ENCODE assay signal across 7 cellular contexts in the genomic region with DNA sequence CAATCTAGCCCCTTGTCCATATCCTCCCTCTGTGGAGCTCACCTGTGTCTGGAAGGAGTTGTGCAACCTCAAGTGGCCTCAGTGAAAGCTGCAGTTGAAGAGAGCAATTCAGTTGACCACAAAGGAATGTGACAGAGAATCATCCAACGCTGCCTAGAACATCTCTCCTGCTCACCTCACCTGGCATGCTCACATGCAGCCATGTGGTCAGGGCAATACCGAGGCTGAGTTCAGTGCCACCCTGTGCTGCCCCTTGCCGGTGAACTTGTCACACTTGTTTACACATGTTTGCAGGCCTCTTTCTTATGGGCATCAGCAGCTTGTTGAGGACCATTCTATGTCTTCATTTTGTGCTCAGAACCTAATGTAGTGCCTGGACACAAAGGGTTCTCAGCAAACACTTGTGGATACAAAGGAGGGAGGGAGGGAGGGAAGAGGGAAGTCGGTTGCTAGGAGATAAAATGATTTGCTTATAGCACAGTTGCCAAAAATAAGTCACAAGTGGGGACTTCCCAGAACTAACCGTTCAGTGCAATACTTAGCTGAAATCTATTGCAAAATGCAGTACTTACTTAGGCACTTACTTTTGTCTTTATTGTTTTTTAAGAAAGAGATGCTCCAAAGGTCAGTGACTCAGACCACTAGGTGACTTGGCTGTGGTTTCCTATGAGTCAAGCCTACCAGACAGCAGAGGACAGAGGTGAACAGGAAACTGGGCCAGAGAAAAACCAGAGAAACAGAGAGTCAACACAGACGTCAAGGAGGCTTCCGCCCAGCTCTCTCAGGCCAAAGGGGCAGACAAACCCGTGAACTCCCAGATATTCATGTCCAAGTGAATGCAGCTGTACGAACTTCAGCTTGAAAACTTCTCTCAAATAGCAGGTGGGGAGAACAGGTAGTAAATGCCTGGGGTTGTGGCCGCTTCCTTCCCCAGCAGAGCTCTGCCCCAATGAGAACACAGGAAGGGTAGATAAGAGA.
DNase-seq lines count a peak whose midpoint lies in the region; ATAC-seq, FAIRE-seq and TF ChIP-seq lines count a peak whose summit lies in the region.

No MANE protein-coding gene starts in this region.

- no peaks in the 10 kb centered on the region for H3K9me1 ChIP-seq in endothelial cell of umbilical vein (replicated peaks; ENCODE audit: control insufficient read depth, extremely low read depth, insufficient read depth, low read length)

- BruUV-seq in endothelial cell of umbilical vein (replicated peaks; lab: Mats Ljungman, UMichigan) = TSS peak; percentile 51

- POLR2A ChIA-PET in endothelial cell of umbilical vein (lab: Charles Lee) = interaction anchor here (1.2 to 2.9 kb wide), 3 partner anchors 94 to 229 kb away, joined by 3 to 8 read pairs (median 5); a partner anchor contains a TSS
- POLR2A ChIA-PET in naive thymus-derived CD4-positive, alpha-beta T cell (lab: Charles Lee) = no interaction called here

- no peaks in the 10 kb centered on the region for H3K36me3 ChIP-seq in SJSA1
- no peaks in the 10 kb centered on the region for H3K36me3 ChIP-seq in endothelial cell of umbilical vein (ENCODE audit: control insufficient read depth in 2 of 2, extremely low read depth in 1 of 2, insufficient read depth in 2 of 2, low read length in 2 of 2)
- no peaks in the 10 kb centered on the region for H3K36me3 ChIP-seq in naive thymus-derived CD4-positive, alpha-beta T cell (ENCODE audit: control insufficient read depth in 2 of 3, insufficient read depth in 3 of 3, low read length in 3 of 3)

- ATAC-seq in GM21515 (IDR thresholded peaks at IDR 0.05; ENCODE audit: unreplicated experiment) = peak; percentile 95
- ATAC-seq in naive thymus-derived CD4-positive, alpha-beta T cell = peak; percentile 89

- peak overlapping the region; percentile 76 for H3K9ac ChIP-seq in endothelial cell of umbilical vein (replicated peaks; ENCODE audit: extremely low read depth, insufficient read depth, low read length)

- H3K79me2 ChIP-seq in endothelial cell of umbilical vein (ENCODE audit: control insufficient read depth, insufficient read depth, low read length) = no peaks in the 10 kb centered on the region

- TF ChIP-seq POLR2A in endothelial cell of umbilical vein (IDR thresholded peaks at IDR 0.05; ENCODE audit: low read depth, low read length) = peak; percentile 31

- H3K27me3 Mint-ChIP-seq in naive thymus-derived CD4-positive, alpha-beta T cell = peaks cover 2 to 34% (median 19%) of the 10 kb centered on the region in 5 donors

- no peaks in the 10 kb centered on the region for H4K20me1 ChIP-seq in endothelial cell of umbilical vein (replicated peaks; ENCODE audit: control insufficient read depth, extremely low read depth, insufficient read depth, low read length)

- H3K36me3 Mint-ChIP-seq in naive thymus-derived CD4-positive, alpha-beta T cell = peaks cover 0 to 7% (median 0%) of the 10 kb centered on the region in 5 donors

- H2AFZ ChIP-seq in endothelial cell of umbilical vein (ENCODE audit: low read depth, low read length) = no peak overlapping the region

- intact Hi-C loops in endothelial cell of umbilical vein (cut with micrococcal nuclease) = loop anchor here (1.0 to 10.0 kb wide), 13 partner anchors 93 to 1217 kb away; a partner anchor contains a TSS
- intact Hi-C loops in naive thymus-derived CD4-positive, alpha-beta T cell (cut with micrococcal nuclease) = loop anchor here in 1 of 2 donors (1.0 to 5.0 kb wide), 2 partner anchors 9 to 231 kb away; no protein-coding TSS in a partner anchor

- H3K4me3 ChIP-seq in SJSA1 (no peak overlapping the region), endothelial cell of umbilical vein (replicated peaks in 1 of 3; ENCODE audit: insufficient read depth in 1 of 3, low read depth in 1 of 3, low read length in 3 of 3) (no peak overlapping the region)
- H3K4me3 ChIP-seq in naive thymus-derived CD4-positive, alpha-beta T cell (ENCODE audit: low read length) = no peak overlapping the region

- H3K9me3 ChIP-seq in SJSA1 (replicated peaks) = no peaks in the 10 kb centered on the region
- H3K9me3 ChIP-seq in endothelial cell of umbilical vein (replicated peaks; ENCODE audit: control insufficient read depth, insufficient read depth, low read length) = no peaks in the 10 kb centered on the region
- no peaks in the 10 kb centered on the region for H3K9me3 ChIP-seq in naive thymus-derived CD4-positive, alpha-beta T cell (ENCODE audit: control insufficient read depth in 2 of 3, low read length in 3 of 3)

- peak overlapping the region; percentile 39 for H3K4me2 ChIP-seq in endothelial cell of umbilical vein (ENCODE audit: insufficient read depth, low read length)

- FAIRE-seq in endothelial cell of umbilical vein (lab: Jason Lieb, UNC) = peak; percentile 97

- TF ChIP-seq CTCF in GM10266 (IDR thresholded peaks at IDR 0.05; ENCODE audit: control insufficient read depth, insufficient read depth, low read depth, missing control alignments) (peak; percentile 32), endothelial cell of umbilical vein (IDR thresholded peaks at IDR 0.05; ENCODE audit: extremely low read depth in 1 of 2, insufficient read depth in 1 of 2, low read depth in 1 of 2, low read length in 2 of 2) (no peak)

- peak overlapping the region in 1 of 9 donors; percentile 92 for H3K27ac Mint-ChIP-seq in naive thymus-derived CD4-positive, alpha-beta T cell

- H3K27ac ChIP-seq in SJSA1 = peak overlapping the region; percentile 87
- H3K27ac ChIP-seq in endothelial cell of umbilical vein (ENCODE audit: insufficient read depth, low read depth, low read length) = peak overlapping the region; percentile 91
- no peak overlapping the region for H3K27ac ChIP-seq in naive thymus-derived CD4-positive, alpha-beta T cell (ENCODE audit: low read depth, low read length)

- DNase-seq in GM10266 (ENCODE audit: extremely low spot score) = peak; percentile 71
- DNase-seq in HS-5 (ENCODE audit: low read depth) = peak; percentile 95
- DNase-seq in SJSA1 (ENCODE audit: low read depth in 1 of 2, low spot score in 2 of 2) = peak; percentile 82 to 92
- DNase-seq in endothelial cell of umbilical vein (ENCODE audit: low read depth, low spot score) = peak; percentile 99
- peak in 1 of 9 donors; percentile 54 for DNase-seq in naive thymus-derived CD4-positive, alpha-beta T cell
- DNase-seq in middle frontal gyrus (ENCODE audit: extremely low spot score, low spot score) = no peak

- peak overlapping the region in 1 of 10 donors; percentile 74 for H3K4me3 Mint-ChIP-seq in naive thymus-derived CD4-positive, alpha-beta T cell

- H3K27me3 ChIP-seq in SJSA1 (replicated peaks) = no peaks in the 10 kb centered on the region
- no peaks in the 10 kb centered on the region for H3K27me3 ChIP-seq in endothelial cell of umbilical vein (ENCODE audit: control insufficient read depth in 2 of 2, insufficient read depth in 2 of 2, low read length in 2 of 2)
- no peaks in the 10 kb centered on the region for H3K27me3 ChIP-seq in naive thymus-derived CD4-positive, alpha-beta T cell (ENCODE audit: control insufficient read depth in 2 of 2, insufficient read depth in 2 of 2, low read length in 2 of 2)

- dilution Hi-C loops in endothelial cell of umbilical vein (cut with MboI; ENCODE audit: extremely low pct_ligation_motif_present, low sequenced_read_pairs) = no loop called here

- peaks cover 0 to 10% (median 2%) of the 10 kb centered on the region in 11 donors for H3K9me3 Mint-ChIP-seq in naive thymus-derived CD4-positive, alpha-beta T cell

- CTCF ChIA-PET in endothelial cell of umbilical vein (lab: Charles Lee) = interaction anchor here (0.9 to 1.3 kb wide), 3 partner anchors 49 to 228 kb away, joined by 3 to 4 read pairs (median 3); a partner anchor contains a TSS
- CTCF ChIA-PET in naive thymus-derived CD4-positive, alpha-beta T cell (lab: Charles Lee) = no interaction called here

- H3K4me1 Mint-ChIP-seq in naive thymus-derived CD4-positive, alpha-beta T cell = peaks cover 0 to 40% (median 0%) of the 10 kb centered on the region in 7 donors

- H3K4me1 ChIP-seq in SJSA1 (replicated peaks) = peaks cover 47% of the 10 kb centered on the region
- H3K4me1 ChIP-seq in endothelial cell of umbilical vein (ENCODE audit: control insufficient read depth, extremely low read depth, insufficient read depth, low read length) = peaks cover 57% of the 10 kb centered on the region
- H3K4me1 ChIP-seq in naive thymus-derived CD4-positive, alpha-beta T cell (ENCODE audit: control insufficient read depth in 2 of 2, insufficient read depth in 2 of 2, low read length in 2 of 2) = no peaks in the 10 kb centered on the region

TF ChIP-seq in endothelial cell of umbilical vein, 7 proteins besides CTCF, POLR2A, EP300 and RAD21:
- TF ChIP-seq MYC (IDR thresholded peaks at IDR 0.05; ENCODE audit: low read depth, low read length) (no peak), EZH2 (IDR thresholded peaks at IDR 0.05; ENCODE audit: borderline replicate concordance, low read depth, low read length, severe bottlenecking) (no peak), GATA2 (IDR thresholded peaks at IDR 0.05; ENCODE audit: insufficient read depth, insufficient read length, low read depth, low read length) (peak; percentile 60), POLR2AphosphoS5 (IDR thresholded peaks at IDR 0.05; ENCODE audit: insufficient read depth, low read depth, low read length) (peak; percentile 92), JUN (IDR thresholded peaks at IDR 0.05; ENCODE audit: borderline replicate concordance, insufficient read depth, insufficient read length, low read depth) (peak; percentile 99), FOS (IDR thresholded peaks at IDR 0.05; ENCODE audit: borderline replicate concordance, insufficient read depth, low read length) (peak; percentile 99)
- TF ChIP-seq, protein P1, sequence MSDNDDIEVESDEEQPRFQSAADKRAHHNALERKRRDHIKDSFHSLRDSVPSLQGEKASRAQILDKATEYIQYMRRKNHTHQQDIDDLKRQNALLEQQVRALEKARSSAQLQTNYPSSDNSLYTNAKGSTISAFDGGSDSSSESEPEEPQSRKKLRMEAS (IDR thresholded peaks at IDR 0.05; ENCODE audit: insufficient read depth, insufficient read length) = peak; percentile 5
